8 cellular contexts compared by ENCODE assay signal in the genomic region with DNA sequence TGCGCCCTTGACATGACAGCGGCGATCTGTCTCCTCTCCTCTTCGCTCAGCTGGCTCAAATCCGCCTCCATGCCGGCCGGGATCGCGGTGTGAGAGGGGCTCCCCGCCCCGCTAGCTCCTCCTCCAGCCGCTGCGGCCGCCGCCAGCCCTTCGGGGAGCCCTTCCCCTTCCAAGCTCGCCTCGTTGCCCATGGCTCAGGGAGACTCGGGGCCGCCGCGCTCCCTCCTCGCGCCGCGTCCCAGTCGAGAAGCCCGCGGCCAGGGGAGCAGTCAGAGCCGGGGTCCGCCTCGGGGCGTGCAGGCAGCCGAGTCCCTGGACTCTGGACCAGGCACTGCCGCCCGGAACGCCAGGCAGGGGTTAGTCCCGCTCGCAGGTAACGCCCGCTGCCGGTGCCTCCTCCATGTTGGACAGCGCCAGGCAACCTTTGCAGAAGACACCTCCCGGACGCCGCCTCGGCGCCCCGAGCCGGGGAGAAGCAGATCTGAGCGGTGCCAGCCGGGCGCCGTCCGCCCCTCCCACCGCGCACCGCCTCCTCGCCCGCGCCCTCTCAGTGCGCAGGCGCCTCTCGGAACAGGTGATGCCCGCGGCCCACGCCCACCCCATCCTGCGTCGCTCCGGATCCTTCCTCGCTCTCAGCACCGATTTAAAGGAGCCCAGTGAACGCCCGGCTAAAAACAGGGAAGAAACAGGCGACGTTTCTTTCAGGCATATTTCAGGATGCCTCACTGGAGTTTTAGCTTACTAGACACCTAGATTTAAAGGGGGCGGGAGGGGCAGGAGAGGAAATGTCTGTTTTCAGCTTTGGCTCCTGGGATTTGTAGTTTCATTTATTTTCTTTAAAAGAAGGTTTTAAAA. TPM values are rescaled to one million over a fixed set of nuclear protein-coding genes. Genes with fewer than 3 reads are reported as not detected.
DNase-seq lines count a peak whose midpoint lies in the region; ATAC-seq, FAIRE-seq and TF ChIP-seq lines count a peak whose summit lies in the region.

A gene with protein sequence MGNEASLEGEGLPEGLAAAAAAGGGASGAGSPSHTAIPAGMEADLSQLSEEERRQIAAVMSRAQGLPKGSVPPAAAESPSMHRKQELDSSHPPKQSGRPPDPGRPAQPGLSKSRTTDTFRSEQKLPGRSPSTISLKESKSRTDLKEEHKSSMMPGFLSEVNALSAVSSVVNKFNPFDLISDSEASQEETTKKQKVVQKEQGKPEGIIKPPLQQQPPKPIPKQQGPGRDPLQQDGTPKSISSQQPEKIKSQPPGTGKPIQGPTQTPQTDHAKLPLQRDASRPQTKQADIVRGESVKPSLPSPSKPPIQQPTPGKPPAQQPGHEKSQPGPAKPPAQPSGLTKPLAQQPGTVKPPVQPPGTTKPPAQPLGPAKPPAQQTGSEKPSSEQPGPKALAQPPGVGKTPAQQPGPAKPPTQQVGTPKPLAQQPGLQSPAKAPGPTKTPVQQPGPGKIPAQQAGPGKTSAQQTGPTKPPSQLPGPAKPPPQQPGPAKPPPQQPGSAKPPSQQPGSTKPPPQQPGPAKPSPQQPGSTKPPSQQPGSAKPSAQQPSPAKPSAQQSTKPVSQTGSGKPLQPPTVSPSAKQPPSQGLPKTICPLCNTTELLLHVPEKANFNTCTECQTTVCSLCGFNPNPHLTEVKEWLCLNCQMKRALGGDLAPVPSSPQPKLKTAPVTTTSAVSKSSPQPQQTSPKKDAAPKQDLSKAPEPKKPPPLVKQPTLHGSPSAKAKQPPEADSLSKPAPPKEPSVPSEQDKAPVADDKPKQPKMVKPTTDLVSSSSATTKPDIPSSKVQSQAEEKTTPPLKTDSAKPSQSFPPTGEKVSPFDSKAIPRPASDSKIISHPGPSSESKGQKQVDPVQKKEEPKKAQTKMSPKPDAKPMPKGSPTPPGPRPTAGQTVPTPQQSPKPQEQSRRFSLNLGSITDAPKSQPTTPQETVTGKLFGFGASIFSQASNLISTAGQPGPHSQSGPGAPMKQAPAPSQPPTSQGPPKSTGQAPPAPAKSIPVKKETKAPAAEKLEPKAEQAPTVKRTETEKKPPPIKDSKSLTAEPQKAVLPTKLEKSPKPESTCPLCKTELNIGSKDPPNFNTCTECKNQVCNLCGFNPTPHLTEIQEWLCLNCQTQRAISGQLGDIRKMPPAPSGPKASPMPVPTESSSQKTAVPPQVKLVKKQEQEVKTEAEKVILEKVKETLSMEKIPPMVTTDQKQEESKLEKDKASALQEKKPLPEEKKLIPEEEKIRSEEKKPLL (N-terminal part only) (minus strand): TSS at position 483 of the 855 bp plus-strand sequence. CDS start 292 bp downstream, at position 191.

- FAIRE-seq in GM12892 (lab: Jason Lieb, UNC), result no peak

- peaks cover 7% of the 10 kb centered on the region; the same call in 1 of the 2 replicates for H4K20me1 ChIP-seq in SU-DHL-6 (ENCODE audit: low read depth, low read length)

- H3K27ac ChIP-seq in SU-DHL-6 (ENCODE audit: low read depth, low read length) (0 out of 2 replicates have a peak within 1 kb of the TSS, but pooled peaks have one; percentile 25), body of pancreas (peak within 1 kb of the TSS; percentile 45 to 93 (median 84))

- H2AFZ ChIP-seq in SU-DHL-6 (ENCODE audit: low read depth, low read length, severe bottlenecking), result peak within 1 kb of the TSS; percentile 76

- H3K79me2 ChIP-seq in SU-DHL-6 (ENCODE audit: insufficient read depth, low read length), result no peaks in the 10 kb centered on the region

- H3K9ac ChIP-seq in SU-DHL-6 (ENCODE audit: low read length), result peak within 1 kb of the TSS; percentile 54

- no peaks in the 10 kb centered on the region for H3K9me2 ChIP-seq in SU-DHL-6 (replicated peaks; ENCODE audit: insufficient read depth, low read length)

- H3K36me3 ChIP-seq in SU-DHL-6 (ENCODE audit: low read length) (no peaks in the 10 kb centered on the region), body of pancreas (replicated peaks in 1 of 2; ENCODE audit: insufficient read depth in 1 of 2, low read depth in 2 of 2) (no peaks in the 10 kb centered on the region)

- WGBS in body of pancreas, 2 donors, result 0% methylated on average over 36 to 43 of the region's 77 CpGs

- DNase-seq in NCI-H1105 treated with DMSO at 0.1 percent for 48 hours (lab: John Stamatoyannopoulos, UW) (peak; percentile 98), body of pancreas (peak; percentile 92 to 95 (median 94)), skeletal muscle cell (ENCODE audit: low read depth) (no peak), GM12892 (ENCODE audit: insufficient read length) (no peak)

- TF ChIP-seq POLR2A in body of pancreas (IDR thresholded peaks at IDR 0.05) (peak; percentile 58 to 84 (median 83)), GM12892 (IDR thresholded peaks at IDR 0.05; ENCODE audit: low read depth, low read length) (no peak)

- TF ChIP-seq CTCF in SU-DHL-6 (IDR thresholded peaks at IDR 0.05; ENCODE audit: insufficient read depth, low read length, poor library complexity, severe bottlenecking) (no peak), body of pancreas (IDR thresholded peaks at IDR 0.05) (peak in 2 of 7 experiments; percentile 2 to 5)

- ATAC-seq in HG02623 (IDR thresholded peaks at IDR 0.05; ENCODE audit: unreplicated experiment) (peak; percentile 94), body of pancreas (peak; percentile 99)

- H3K9me3 ChIP-seq in SU-DHL-6 (ENCODE audit: insufficient read depth, low read length), result no peaks in the 10 kb centered on the region
- H3K9me3 ChIP-seq in body of pancreas, result no peaks in the 10 kb centered on the region

- H3K4me3 ChIP-seq in GM08714 (ENCODE audit: low read length) (peak within 1 kb of the TSS; percentile 75), SU-DHL-6 (ENCODE audit: insufficient read depth, low read length, poor library complexity, severe bottlenecking) (peak within 1 kb of the TSS; percentile 61), body of pancreas (peak within 1 kb of the TSS; percentile 52 to 92), iPS-11a (ENCODE audit: low read depth, low read length) (peak within 1 kb of the TSS; percentile 71), skeletal muscle cell (ENCODE audit: low read depth, low read length) (peak within 1 kb of the TSS; percentile 52)

- no peaks in the 10 kb centered on the region; the same call in 1 of the 2 replicates for H3F3A ChIP-seq in SU-DHL-6 (ENCODE audit: insufficient read depth)

- H3K27me3 ChIP-seq in SU-DHL-6 (ENCODE audit: low read length) (no peaks in the 10 kb centered on the region), body of pancreas (no peaks in the 10 kb centered on the region)

- peak within 1 kb of the TSS; percentile 51 for H3K4me2 ChIP-seq in SU-DHL-6 (ENCODE audit: low read depth, low read length, poor library complexity, severe bottlenecking)

- intact Hi-C loops in body of pancreas (cut with DNase I), result no loop called here

- H3K4me1 ChIP-seq in body of pancreas, result peaks cover 8% of the 10 kb centered on the region

RNA-seq across cellular contexts. Expression of the gene that starts here (rescaled TPM):
- 10 to 100 TPM; 10.9 to 20.8 TPM for total RNA-seq in body of pancreas
- not detected for polyA plus RNA-seq in GM12892 (2012; ENCODE audit: missing spikeins)

Comparison
In these comparisons a context has a peak if more than half of its experiments do, and no peak if none do; other contexts are left out.
1. DNase-seq: peak in NCI-H1105 treated with DMSO at 0.1 percent for 48 hours (single experiment) and body of pancreas (4 of 4); none in skeletal muscle cell (single experiment) and GM12892 (single experiment).
2. Peak in every context shown above with its lines, with median percentiles within 50 percentile points of each other: H3K4me3 ChIP-seq.